In the genomic region with DNA sequence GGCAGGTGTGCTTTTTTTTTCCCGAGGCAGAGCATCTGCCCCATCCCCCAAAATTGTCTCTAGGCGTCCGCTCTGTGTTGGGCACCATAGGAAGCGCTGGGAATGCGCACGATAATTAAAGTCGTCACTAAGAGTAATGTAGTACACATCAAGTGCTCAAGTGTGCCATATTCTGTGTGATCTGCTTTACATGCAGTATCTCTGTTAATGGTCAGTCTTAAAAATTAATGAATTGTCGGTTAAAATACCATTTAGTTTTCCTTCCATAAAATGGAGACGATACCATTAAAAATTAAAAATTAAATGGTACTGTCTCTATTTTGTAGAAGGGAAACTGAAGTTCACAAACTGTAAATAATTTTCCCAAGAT, we compare ENCODE assay signal across 6 cellular contexts. TPM values are rescaled to one million over a fixed set of nuclear protein-coding genes. Genes with fewer than 3 reads are reported as not detected.
DNase-seq lines count a peak whose midpoint lies in the region; ATAC-seq lines count a peak whose summit lies in the region.

No MANE protein-coding gene starts in this region.

- 11 to 12% methylated on average over 9 of the region's 9 CpGs for WGBS in esophagus, 2 donors

- ATAC-seq in GM19351 (IDR thresholded peaks at IDR 0.05; ENCODE audit: unreplicated experiment) (peak; percentile 14), HG03565 (IDR thresholded peaks at IDR 0.05; ENCODE audit: unreplicated experiment) (peak; percentile 11)
- peak; percentile 29 to 34 for ATAC-seq in stimulated activated naive B cell treated with anti-CD40 and anti-IgM and Interleukin-4, amounts not matched to agents 10 μg/mL and 1 μg/mL and 100 μg/mL, for 72 hours (replicated peaks)

- H3K4me1 ChIP-seq in esophagus (ENCODE audit: control insufficient read depth in 2 of 2, insufficient read depth in 2 of 2, low read length in 1 of 2) = peaks cover 3 to 5% of the 10 kb centered on the region in 2 donors

- no peaks in the 10 kb centered on the region for H3K27me3 ChIP-seq in esophagus (ENCODE audit: control insufficient read depth in 1 of 2, insufficient read depth in 2 of 2, low read length in 2 of 2)

- H3K27me3 Mint-ChIP-seq in stimulated activated naive B cell treated with anti-CD40 and anti-IgM and Interleukin-4, amounts not matched to agents 10 μg/mL and 1 μg/mL and 100 μg/mL, for 72 hours = no peaks in the 10 kb centered on the region

- DNase-seq in stimulated activated naive B cell treated with anti-CD40 and anti-IgM and Interleukin-4, amounts not matched to agents 10 μg/mL and 1 μg/mL and 100 μg/mL, for 72 hours = no peak
- DNase-seq in NCI-H187 (lab: John Stamatoyannopoulos, UW) (no peak), DMS114 treated with DMSO at 0.1 percent for 48 hours (lab: John Stamatoyannopoulos, UW; ENCODE audit: unreplicated experiment) (no peak)

- H3K36me3 ChIP-seq in esophagus (ENCODE audit: control insufficient read depth in 2 of 2, insufficient read depth in 2 of 2, low read length in 1 of 2) = no peaks in the 10 kb centered on the region

- peak overlapping the region; percentile 97 to 99 for H3K4me3 Mint-ChIP-seq in stimulated activated naive B cell treated with anti-CD40 and anti-IgM and Interleukin-4, amounts not matched to agents 10 μg/mL and 1 μg/mL and 100 μg/mL, for 72 hours

- H3K4me3 ChIP-seq in esophagus (ENCODE audit: low read depth in 1 of 2, low read length in 2 of 2) = peak overlapping the region; percentile 69 to 94

- peak overlapping the region; percentile 87 to 91 for H3K27ac ChIP-seq in esophagus (ENCODE audit: low read depth in 2 of 2, low read length in 1 of 2)

- H3K9me3 Mint-ChIP-seq in stimulated activated naive B cell treated with anti-CD40 and anti-IgM and Interleukin-4, amounts not matched to agents 10 μg/mL and 1 μg/mL and 100 μg/mL, for 72 hours = peaks cover 0 to 1% of the 10 kb centered on the region in 2 donors

- H3K27ac Mint-ChIP-seq in stimulated activated naive B cell treated with anti-CD40 and anti-IgM and Interleukin-4, amounts not matched to agents 10 μg/mL and 1 μg/mL and 100 μg/mL, for 72 hours = peak overlapping the region; percentile 100

- H3K36me3 Mint-ChIP-seq in stimulated activated naive B cell treated with anti-CD40 and anti-IgM and Interleukin-4, amounts not matched to agents 10 μg/mL and 1 μg/mL and 100 μg/mL, for 72 hours = peaks cover 20 to 35% of the 10 kb centered on the region in 2 donors

- H3K4me1 Mint-ChIP-seq in stimulated activated naive B cell treated with anti-CD40 and anti-IgM and Interleukin-4, amounts not matched to agents 10 μg/mL and 1 μg/mL and 100 μg/mL, for 72 hours = peaks cover 33 to 45% of the 10 kb centered on the region in 2 donors

- no peaks in the 10 kb centered on the region for H3K9me3 ChIP-seq in esophagus (ENCODE audit: control insufficient read depth in 2 of 2, insufficient read depth in 1 of 2, low read depth in 1 of 2, low read length in 1 of 2)

RNA-seq across cellular contexts. Expression of a gene that starts 0.5 kb away (rescaled TPM):
- 100 to 1,000 TPM in 1 of 2 donors, 10 to 100 TPM in 1; 77.7 to 109 TPM for polyA plus RNA-seq in esophagus

RNA-seq across cellular contexts. Expression of a gene that starts 49.5 kb away (rescaled TPM):
- 10 to 100 TPM; 14.0 to 22.9 TPM for polyA plus RNA-seq in esophagus

RNA-seq across cellular contexts. Expression of a gene that starts 54.8 kb away (rescaled TPM):
- polyA plus RNA-seq in esophagus = 1 to 10 TPM; 8.7 to 9.7 TPM

RNA-seq across cellular contexts. Expression of a gene that starts 56.5 kb away (rescaled TPM):
- 1 to 10 TPM; 2.1 to 4.0 TPM for polyA plus RNA-seq in esophagus
